ENCODE assay signal across 16 cellular contexts in the genomic region with DNA sequence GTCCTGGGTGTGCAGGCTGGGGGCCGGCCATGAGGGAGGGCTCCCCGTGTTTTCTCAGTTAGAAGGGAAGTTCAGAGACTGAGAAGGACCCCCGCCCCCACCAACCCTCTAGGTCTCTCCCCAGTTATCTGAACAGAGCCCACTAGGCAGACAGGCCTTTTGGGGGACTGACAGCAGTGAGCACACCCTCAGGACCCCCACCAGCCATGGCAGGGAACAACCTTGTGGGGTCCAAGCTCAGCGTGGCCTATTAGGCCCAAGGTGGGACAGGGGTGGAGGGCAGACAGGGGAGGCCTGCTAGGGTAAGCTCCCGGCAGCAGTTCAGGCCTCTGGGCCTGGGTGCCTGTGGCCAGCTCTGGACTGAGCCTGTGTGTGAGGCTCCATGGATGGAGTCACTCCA. TPM values are rescaled to one million over a fixed set of nuclear protein-coding genes. Genes with fewer than 3 reads are reported as not detected.
DNase-seq lines count a peak whose midpoint lies in the region; ATAC-seq and TF ChIP-seq lines count a peak whose summit lies in the region.
"Had no signal": no experiment of that assay in that cellular context is flagged by ENCODE, and none has a peak within 500 bp of the region (broad histone marks: within the 10 kb centered on the region; RNA-seq: fewer than 3 reads in every experiment).

No MANE protein-coding gene starts in this region.

- no peaks in the 10 kb centered on the region for H3K9me3 ChIP-seq in BLaER1
- no peaks in the 10 kb centered on the region for H3K9me3 ChIP-seq in BLaER1 treated with 17β-estradiol and CSF1 and Interleukin-3, amounts not matched to agents 10 nM and 100 nM (replicated peaks in 1 of 11)
- H3K9me3 ChIP-seq in effector memory CD4-positive, alpha-beta T cell (ENCODE audit: control insufficient read depth, low read length): no peaks in the 10 kb centered on the region
- H3K9me3 ChIP-seq: Caco-2, HAP-1 had no signal

- H3K36me3 Mint-ChIP-seq in activated T-cell treated with anti-CD3 and anti-CD28 coated beads, Interleukin-2, amount 50 U/mL, for 72 hours (ENCODE audit: insufficient read depth in 2 of 2): no peaks in the 10 kb centered on the region
- H3K36me3 Mint-ChIP-seq: CD4-positive, alpha-beta memory T cell had no signal

- peaks cover 46% of the 10 kb centered on the region for H4K20me1 ChIP-seq in BLaER1
- H4K20me1 ChIP-seq in BLaER1 treated with 17β-estradiol and CSF1 and Interleukin-3, amounts not matched to agents 10 nM and 100 nM: peaks cover 0 to 46% (median 15%) of the 10 kb centered on the region in 11 experiments; a peak in 10 of 22 replicates

- no peak overlapping the region for H3K9ac ChIP-seq in BLaER1
- peak overlapping the region in 1 of 11 experiments; percentile 68; a peak in 1 of 22 replicates for H3K9ac ChIP-seq in BLaER1 treated with 17β-estradiol and CSF1 and Interleukin-3, amounts not matched to agents 10 nM and 100 nM

- no peaks in the 10 kb centered on the region for H3K9me3 Mint-ChIP-seq in activated T-cell treated with anti-CD3 and anti-CD28 coated beads, Interleukin-2, amount 50 U/mL, for 72 hours
- H3K9me3 Mint-ChIP-seq: CD4-positive, alpha-beta memory T cell had no signal

- peaks cover 40% of the 10 kb centered on the region for H3K4me1 ChIP-seq in BLaER1
- H3K4me1 ChIP-seq in BLaER1 treated with 17β-estradiol and CSF1 and Interleukin-3, amounts not matched to agents 10 nM and 100 nM: peaks cover 8 to 43% (median 28%) of the 10 kb centered on the region in 10 experiments; a peak in 18 of 20 replicates
- peaks cover 2% of the 10 kb centered on the region for H3K4me1 ChIP-seq in effector memory CD4-positive, alpha-beta T cell (ENCODE audit: control insufficient read depth, insufficient read depth, low read length, poor library complexity, severe bottlenecking)
- H3K4me1 ChIP-seq: Caco-2, HAP-1 had no signal

- H3K4me2 ChIP-seq in BLaER1: peak overlapping the region; percentile 84
- H3K4me2 ChIP-seq in BLaER1 treated with 17β-estradiol and CSF1 and Interleukin-3, amounts not matched to agents 10 nM and 100 nM: peak overlapping the region in 8 of 11 experiments; percentile 68 to 92 (median 84); a peak in 14 of 22 replicates

- H3K4me3 ChIP-seq in BLaER1: no peak overlapping the region
- H3K4me3 ChIP-seq in BLaER1 treated with 17β-estradiol and CSF1 and Interleukin-3, amounts not matched to agents 10 nM and 100 nM: no peak overlapping the region
- no peak overlapping the region for H3K4me3 ChIP-seq in effector memory CD4-positive, alpha-beta T cell (ENCODE audit: insufficient read depth, low read depth, low read length, poor library complexity, severe bottlenecking)
- H3K4me3 ChIP-seq: HAP-1 had no signal

- H3K36me3 ChIP-seq in BLaER1: no peaks in the 10 kb centered on the region
- H3K36me3 ChIP-seq in BLaER1 treated with 17β-estradiol and CSF1 and Interleukin-3, amounts not matched to agents 10 nM and 100 nM: 0 out of 22 replicates have a peak, but pooled peaks cover 0 to 5% (median 0%) of the 10 kb centered on the region in 11 experiments
- no peaks in the 10 kb centered on the region for H3K36me3 ChIP-seq in effector memory CD4-positive, alpha-beta T cell (ENCODE audit: control insufficient read depth, insufficient read depth, low read length)
- H3K36me3 ChIP-seq: HAP-1 had no signal

- no peaks in the 10 kb centered on the region for H3K4me1 Mint-ChIP-seq in activated T-cell treated with anti-CD3 and anti-CD28 coated beads, Interleukin-2, amount 50 U/mL, for 72 hours (ENCODE audit: low read depth)

- TF ChIP-seq CTCF in VCaP (conservative IDR thresholded peaks at IDR 0.05): no peak

- DNase-seq in substantia nigra (lab: John Stamatoyannopoulos, UW) (no peak), AG20443 (ENCODE audit: low spot score) (no peak), putamen (ENCODE audit: low spot score) (no peak)
- no peak for DNase-seq in effector memory CD4-positive, alpha-beta T cell
- no peak for DNase-seq in activated T-cell treated with anti-CD3 and anti-CD28 coated beads, Interleukin-2, amount 50 U/mL, for 72 hours
- DNase-seq: C1 segment of cervical spinal cord; Caco-2; CD4-positive, alpha-beta memory T cell; DMS153; DND-41; GOT3 had no signal

- peaks cover 2% of the 10 kb centered on the region for H3K27me3 Mint-ChIP-seq in activated T-cell treated with anti-CD3 and anti-CD28 coated beads, Interleukin-2, amount 50 U/mL, for 72 hours (ENCODE audit: low read depth)
- H3K27me3 Mint-ChIP-seq: CD4-positive, alpha-beta memory T cell had no signal

- no peak overlapping the region for H3K27ac ChIP-seq in BLaER1
- no peak overlapping the region for H3K27ac ChIP-seq in BLaER1 treated with 17β-estradiol and CSF1 and Interleukin-3, amounts not matched to agents 10 nM and 100 nM
- peak overlapping the region; percentile 94 for H3K27ac ChIP-seq in VCaP
- peak overlapping the region; percentile 26 for H3K27ac ChIP-seq in substantia nigra (ENCODE audit: low read depth, low read length, poor library complexity, severe bottlenecking)
- no peak overlapping the region for H3K27ac ChIP-seq in effector memory CD4-positive, alpha-beta T cell (ENCODE audit: insufficient read depth, low read length, poor library complexity, severe bottlenecking)

- no peak overlapping the region for H3K4me3 Mint-ChIP-seq in activated T-cell treated with anti-CD3 and anti-CD28 coated beads, Interleukin-2, amount 50 U/mL, for 72 hours
- H3K4me3 Mint-ChIP-seq: B cell; CD4-positive, alpha-beta memory T cell had no signal

- no peak overlapping the region for H3K27ac Mint-ChIP-seq in activated T-cell treated with anti-CD3 and anti-CD28 coated beads, Interleukin-2, amount 50 U/mL, for 72 hours
- H3K27ac Mint-ChIP-seq: B cell; CD4-positive, alpha-beta memory T cell had no signal

- ATAC-seq in activated T-cell treated with anti-CD3 and anti-CD28 coated beads, Interleukin-2, amount 50 U/mL, for 72 hours (replicated peaks in 1 of 2): no peak

- peaks cover 11% of the 10 kb centered on the region for H3K27me3 ChIP-seq in BLaER1
- peaks cover 8 to 13% (median 10%) of the 10 kb centered on the region in 11 experiments for H3K27me3 ChIP-seq in BLaER1 treated with 17β-estradiol and CSF1 and Interleukin-3, amounts not matched to agents 10 nM and 100 nM
- H3K27me3 ChIP-seq in effector memory CD4-positive, alpha-beta T cell (replicated peaks; ENCODE audit: control insufficient read depth, insufficient read depth, low read length, poor library complexity, severe bottlenecking): no peaks in the 10 kb centered on the region

RNA-seq across cellular contexts. Expression of gene LRRC75B, which starts 5.6 kb away (rescaled TPM):
- total RNA-seq in activated T-cell treated with anti-CD3 and anti-CD28 coated beads, Interleukin-2, amount 50 U/mL, for 72 hours: 1 to 10 TPM; 1.2 to 2.0 TPM

RNA-seq across cellular contexts. Expression of gene GGT1, which starts 15.7 kb away (rescaled TPM):
- 10 to 100 TPM; 34.4 to 47.6 TPM for total RNA-seq in activated T-cell treated with anti-CD3 and anti-CD28 coated beads, Interleukin-2, amount 50 U/mL, for 72 hours

RNA-seq across cellular contexts. Expression of gene SNRPD3, which starts 31.5 kb away (rescaled TPM):
- 10 to 100 TPM; 69.3 to 76.5 TPM for total RNA-seq in activated T-cell treated with anti-CD3 and anti-CD28 coated beads, Interleukin-2, amount 50 U/mL, for 72 hours

RNA-seq across cellular contexts. Expression of gene GUCD1, which starts 32.3 kb away (rescaled TPM):
- 10 to 100 TPM; 96.4 to 98.2 TPM for total RNA-seq in activated T-cell treated with anti-CD3 and anti-CD28 coated beads, Interleukin-2, amount 50 U/mL, for 72 hours

Comparison
In these comparisons a context has a peak if more than half of its experiments do, and no peak if none do; other contexts are left out.
1. H3K27ac ChIP-seq: peak in VCaP (single experiment) and substantia nigra (single experiment); none in BLaER1 (single experiment), BLaER1 treated with 17β-estradiol and CSF1 and Interleukin-3, amounts not matched to agents 10 nM and 100 nM (0 of 11) and effector memory CD4-positive, alpha-beta T cell (single experiment).